ENCODE assay signal across 1 cellular context in the genomic region with DNA sequence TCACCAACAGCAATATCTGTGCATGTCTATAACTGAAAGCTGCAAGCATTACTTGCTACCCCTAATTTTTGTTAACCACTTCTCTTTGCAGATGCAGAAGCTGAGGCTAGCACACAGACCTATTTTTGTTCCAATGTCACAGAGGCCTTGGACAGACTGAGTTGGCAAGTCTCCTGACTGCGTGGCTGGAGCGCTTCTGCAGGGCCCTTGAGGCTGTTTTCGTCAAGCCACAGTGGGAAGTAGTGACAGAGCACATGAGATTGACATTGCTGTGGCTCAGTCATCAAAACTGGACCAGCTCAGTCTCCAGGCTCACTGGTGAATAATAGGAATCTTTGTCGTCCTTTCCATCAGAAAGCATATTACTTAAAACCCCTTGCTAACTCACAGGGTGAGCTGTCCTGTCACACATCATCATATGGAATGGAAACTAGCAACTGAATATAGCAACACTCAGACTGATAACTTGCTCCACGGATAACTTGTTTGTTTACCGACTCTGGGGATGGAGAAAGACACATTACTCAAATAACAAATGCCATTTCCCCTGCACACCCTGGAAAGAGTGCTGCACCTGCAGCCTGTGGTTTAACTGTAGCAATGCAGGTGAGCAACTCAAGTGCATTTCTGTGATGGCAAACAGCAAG.
TF ChIP-seq lines count a peak whose summit lies in the region.

No MANE protein-coding gene starts in this region.

TF ChIP-seq in SK-N-SH, 30 proteins besides CTCF, POLR2A, EP300 and RAD21 (continued from another document):
- TF ChIP-seq, protein P1, sequence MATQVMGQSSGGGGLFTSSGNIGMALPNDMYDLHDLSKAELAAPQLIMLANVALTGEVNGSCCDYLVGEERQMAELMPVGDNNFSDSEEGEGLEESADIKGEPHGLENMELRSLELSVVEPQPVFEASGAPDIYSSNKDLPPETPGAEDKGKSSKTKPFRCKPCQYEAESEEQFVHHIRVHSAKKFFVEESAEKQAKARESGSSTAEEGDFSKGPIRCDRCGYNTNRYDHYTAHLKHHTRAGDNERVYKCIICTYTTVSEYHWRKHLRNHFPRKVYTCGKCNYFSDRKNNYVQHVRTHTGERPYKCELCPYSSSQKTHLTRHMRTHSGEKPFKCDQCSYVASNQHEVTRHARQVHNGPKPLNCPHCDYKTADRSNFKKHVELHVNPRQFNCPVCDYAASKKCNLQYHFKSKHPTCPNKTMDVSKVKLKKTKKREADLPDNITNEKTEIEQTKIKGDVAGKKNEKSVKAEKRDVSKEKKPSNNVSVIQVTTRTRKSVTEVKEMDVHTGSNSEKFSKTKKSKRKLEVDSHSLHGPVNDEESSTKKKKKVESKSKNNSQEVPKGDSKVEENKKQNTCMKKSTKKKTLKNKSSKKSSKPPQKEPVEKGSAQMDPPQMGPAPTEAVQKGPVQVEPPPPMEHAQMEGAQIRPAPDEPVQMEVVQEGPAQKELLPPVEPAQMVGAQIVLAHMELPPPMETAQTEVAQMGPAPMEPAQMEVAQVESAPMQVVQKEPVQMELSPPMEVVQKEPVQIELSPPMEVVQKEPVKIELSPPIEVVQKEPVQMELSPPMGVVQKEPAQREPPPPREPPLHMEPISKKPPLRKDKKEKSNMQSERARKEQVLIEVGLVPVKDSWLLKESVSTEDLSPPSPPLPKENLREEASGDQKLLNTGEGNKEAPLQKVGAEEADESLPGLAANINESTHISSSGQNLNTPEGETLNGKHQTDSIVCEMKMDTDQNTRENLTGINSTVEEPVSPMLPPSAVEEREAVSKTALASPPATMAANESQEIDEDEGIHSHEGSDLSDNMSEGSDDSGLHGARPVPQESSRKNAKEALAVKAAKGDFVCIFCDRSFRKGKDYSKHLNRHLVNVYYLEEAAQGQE (IDR thresholded peaks at IDR 0.05; ENCODE audit: low read depth, low read length) = no peak
- TF ChIP-seq POLR2AphosphoS5 (IDR thresholded peaks at IDR 0.05; ENCODE audit: low read depth, low read length) (no peak), GATA2 (CRISPR knock-in tag; IDR thresholded peaks at IDR 0.05) (no peak), FOSL2 (IDR thresholded peaks at IDR 0.05; ENCODE audit: borderline replicate concordance, low read depth) (no peak)
- TF ChIP-seq, protein P2, sequence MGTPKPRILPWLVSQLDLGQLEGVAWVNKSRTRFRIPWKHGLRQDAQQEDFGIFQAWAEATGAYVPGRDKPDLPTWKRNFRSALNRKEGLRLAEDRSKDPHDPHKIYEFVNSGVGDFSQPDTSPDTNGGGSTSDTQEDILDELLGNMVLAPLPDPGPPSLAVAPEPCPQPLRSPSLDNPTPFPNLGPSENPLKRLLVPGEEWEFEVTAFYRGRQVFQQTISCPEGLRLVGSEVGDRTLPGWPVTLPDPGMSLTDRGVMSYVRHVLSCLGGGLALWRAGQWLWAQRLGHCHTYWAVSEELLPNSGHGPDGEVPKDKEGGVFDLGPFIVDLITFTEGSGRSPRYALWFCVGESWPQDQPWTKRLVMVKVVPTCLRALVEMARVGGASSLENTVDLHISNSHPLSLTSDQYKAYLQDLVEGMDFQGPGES (IDR thresholded peaks at IDR 0.05; ENCODE audit: low read depth, low read length) = no peak
